Comparison of ENCODE assay signal across 8 cellular contexts in genomic region chr10:98445200-98445812, GRCh38. TPM values are rescaled to one million over a fixed set of nuclear protein-coding genes. Genes with fewer than 3 reads are reported as not detected.
A peak's percentile ranks its signal among the peaks of the same experiment; 100 is the strongest.
DNase-seq lines count a peak whose midpoint lies in the region; ATAC-seq and TF ChIP-seq lines count a peak whose summit lies in the region.

No MANE protein-coding gene starts in this region.

- peaks cover 39% of the 10 kb centered on the region for H3K36me3 Mint-ChIP-seq in activated CD4-positive, alpha-beta T cell treated with anti-CD3 and anti-CD28 coated beads for 36 hours (ENCODE audit: low read depth)
- H3K36me3 Mint-ChIP-seq in activated CD8-positive, alpha-beta T cell treated with anti-CD3 and anti-CD28 coated beads for 36 hours (ENCODE audit: low read depth) = peaks cover 33% of the 10 kb centered on the region
- H3K36me3 Mint-ChIP-seq in glutamatergic neuron (ENCODE audit: unreplicated experiment) = no peaks in the 10 kb centered on the region

- no peaks in the 10 kb centered on the region for H3K27me3 Mint-ChIP-seq in activated CD4-positive, alpha-beta T cell treated with anti-CD3 and anti-CD28 coated beads for 36 hours
- no peaks in the 10 kb centered on the region for H3K27me3 Mint-ChIP-seq in activated CD8-positive, alpha-beta T cell treated with anti-CD3 and anti-CD28 coated beads for 36 hours
- peaks cover 2% of the 10 kb centered on the region for H3K27me3 Mint-ChIP-seq in glutamatergic neuron (ENCODE audit: unreplicated experiment)
- H3K27me3 Mint-ChIP-seq in stimulated activated naive CD8-positive, alpha-beta T cell treated with anti-CD3 and anti-CD28 coated beads, Interleukin-15, amount 100 ng/mL, for 72 hours = no peaks in the 10 kb centered on the region

- DNase-seq in activated CD4-positive, alpha-beta T cell treated with anti-CD3 and anti-CD28 coated beads for 36 hours = no peak
- no peak for DNase-seq in activated CD4-positive, alpha-beta T cell treated with anti-CD3 and anti-CD28 coated beads, Interleukin-2, amount 50 U/mL, for 4 hours
- DNase-seq in activated CD8-positive, alpha-beta T cell treated with anti-CD3 and anti-CD28 coated beads for 36 hours = no peak
- no peak for DNase-seq in glutamatergic neuron
- DNase-seq in stimulated activated naive CD8-positive, alpha-beta T cell treated with anti-CD3 and anti-CD28 coated beads, Interleukin-15, amount 100 ng/mL, for 72 hours = no peak
- no peak for DNase-seq in NCI-H510A treated with DMSO at 0.1 percent for 48 hours (lab: John Stamatoyannopoulos, UW)

- CTCF ChIA-PET in activated CD4-positive, alpha-beta T cell treated with anti-CD3 and anti-CD28 coated beads for 36 hours (lab: Charles Lee) = interaction anchor here (0.6 to 2.1 kb wide), 2 partner anchors 20 to 525 kb away, joined by 3 to 7 read pairs; no protein-coding TSS in a partner anchor
- CTCF ChIA-PET in activated CD8-positive, alpha-beta T cell treated with anti-CD3 and anti-CD28 coated beads for 36 hours (lab: Charles Lee) = interaction anchor here (1.0 to 4.0 kb wide), 3 partner anchors 20 to 23 kb away, joined by 3 to 15 read pairs (median 6); no protein-coding TSS in a partner anchor

- intact Hi-C loops in activated CD4-positive, alpha-beta T cell treated with anti-CD3 and anti-CD28 coated beads for 36 hours (cut with DNase I, micrococcal nuclease) = loop anchor here in 1 of 2 experiments (5.0 to 10.0 kb wide), 2 partner anchors 987 to 1179 kb away; partner anchors contain the start of genes GOT1 and SLC25A28
- intact Hi-C loops in activated CD8-positive, alpha-beta T cell treated with anti-CD3 and anti-CD28 coated beads for 36 hours (cut with micrococcal nuclease) = no loop called here

- no peak for TF ChIP-seq CTCF in activated CD8-positive, alpha-beta T cell treated with anti-CD3 and anti-CD28 coated beads for 36 hours (IDR thresholded peaks at IDR 0.05)
- TF ChIP-seq CTCF in glutamatergic neuron (IDR thresholded peaks at IDR 0.05; ENCODE audit: partially characterized antibody, unreplicated experiment) = no peak

- POLR2A ChIA-PET in activated CD4-positive, alpha-beta T cell treated with anti-CD3 and anti-CD28 coated beads for 36 hours (lab: Charles Lee) = no interaction called here
- POLR2A ChIA-PET in activated CD8-positive, alpha-beta T cell treated with anti-CD3 and anti-CD28 coated beads for 36 hours (lab: Charles Lee) = interaction anchor here (1.6 to 1.7 kb wide), 2 partner anchors 10 to 31 kb away, joined by 5 to 8 read pairs; partner anchors contain the start of gene PYROXD2

- H3K9me3 Mint-ChIP-seq in activated CD4-positive, alpha-beta T cell treated with anti-CD3 and anti-CD28 coated beads for 36 hours (ENCODE audit: low read depth) = no peaks in the 10 kb centered on the region
- H3K9me3 Mint-ChIP-seq in activated CD8-positive, alpha-beta T cell treated with anti-CD3 and anti-CD28 coated beads for 36 hours = no peaks in the 10 kb centered on the region
- peaks cover 8% of the 10 kb centered on the region for H3K9me3 Mint-ChIP-seq in glutamatergic neuron (ENCODE audit: unreplicated experiment)
- H3K9me3 Mint-ChIP-seq in stimulated activated naive CD8-positive, alpha-beta T cell treated with anti-CD3 and anti-CD28 coated beads, Interleukin-15, amount 100 ng/mL, for 72 hours = no peaks in the 10 kb centered on the region

- H3K27ac Mint-ChIP-seq in activated CD4-positive, alpha-beta T cell treated with anti-CD3 and anti-CD28 coated beads for 36 hours = peak overlapping the region; percentile 88
- peak overlapping the region; percentile 91 for H3K27ac Mint-ChIP-seq in activated CD8-positive, alpha-beta T cell treated with anti-CD3 and anti-CD28 coated beads for 36 hours
- H3K27ac Mint-ChIP-seq in glutamatergic neuron (ENCODE audit: unreplicated experiment) = no peak overlapping the region
- H3K27ac Mint-ChIP-seq in stimulated activated naive CD8-positive, alpha-beta T cell treated with anti-CD3 and anti-CD28 coated beads, Interleukin-15, amount 100 ng/mL, for 72 hours = peak overlapping the region; percentile 90

- peak overlapping the region; percentile 93 for H3K4me3 Mint-ChIP-seq in activated CD4-positive, alpha-beta T cell treated with anti-CD3 and anti-CD28 coated beads for 36 hours
- H3K4me3 Mint-ChIP-seq in activated CD8-positive, alpha-beta T cell treated with anti-CD3 and anti-CD28 coated beads for 36 hours = peak overlapping the region; percentile 94
- peak overlapping the region; percentile 75 for H3K4me3 Mint-ChIP-seq in glutamatergic neuron (ENCODE audit: unreplicated experiment)
- peak overlapping the region; percentile 95 to 98 for H3K4me3 Mint-ChIP-seq in stimulated activated naive CD8-positive, alpha-beta T cell treated with anti-CD3 and anti-CD28 coated beads, Interleukin-15, amount 100 ng/mL, for 72 hours

- ATAC-seq in activated CD4-positive, alpha-beta T cell treated with anti-CD3 and anti-CD28 coated beads for 36 hours = no peak
- ATAC-seq in activated CD8-positive, alpha-beta T cell treated with anti-CD3 and anti-CD28 coated beads for 36 hours = no peak
- ATAC-seq in stimulated activated naive CD8-positive, alpha-beta T cell treated with anti-CD3 and anti-CD28 coated beads, Interleukin-15, amount 100 ng/mL, for 72 hours = no peak
- ATAC-seq in HG02970 (IDR thresholded peaks at IDR 0.05; ENCODE audit: low FRiP score, unreplicated experiment) (no peak), HG03432 (IDR thresholded peaks at IDR 0.05; ENCODE audit: unreplicated experiment) (no peak)

- peaks cover 47% of the 10 kb centered on the region for H3K4me1 Mint-ChIP-seq in activated CD4-positive, alpha-beta T cell treated with anti-CD3 and anti-CD28 coated beads for 36 hours
- H3K4me1 Mint-ChIP-seq in activated CD8-positive, alpha-beta T cell treated with anti-CD3 and anti-CD28 coated beads for 36 hours (ENCODE audit: low read depth) = peaks cover 32% of the 10 kb centered on the region
- H3K4me1 Mint-ChIP-seq in glutamatergic neuron (ENCODE audit: low read depth, unreplicated experiment) = peaks cover 15% of the 10 kb centered on the region
- H3K4me1 Mint-ChIP-seq in stimulated activated naive CD8-positive, alpha-beta T cell treated with anti-CD3 and anti-CD28 coated beads, Interleukin-15, amount 100 ng/mL, for 72 hours = peaks cover 52% of the 10 kb centered on the region

RNA-seq across cellular contexts. Expression of gene HPS1, which starts 1.4 kb away (rescaled TPM):
- 10 to 100 TPM; 51.9 to 53.2 TPM for total RNA-seq in activated CD4-positive, alpha-beta T cell treated with anti-CD3 and anti-CD28 coated beads for 36 hours
- total RNA-seq in activated CD8-positive, alpha-beta T cell treated with anti-CD3 and anti-CD28 coated beads for 36 hours = 10 to 100 TPM; 51.9 to 52.1 TPM
- 34.4 TPM for total RNA-seq in glutamatergic neuron (ENCODE audit: unreplicated experiment)

RNA-seq across cellular contexts. Expression of gene PYROXD2, which starts 30.3 kb away (rescaled TPM):
- total RNA-seq in activated CD4-positive, alpha-beta T cell treated with anti-CD3 and anti-CD28 coated beads for 36 hours = 1 to 10 TPM; 4.1 to 4.4 TPM
- total RNA-seq in activated CD8-positive, alpha-beta T cell treated with anti-CD3 and anti-CD28 coated beads for 36 hours = 1 to 10 TPM; 5.3 to 6.2 TPM
- total RNA-seq in glutamatergic neuron (ENCODE audit: unreplicated experiment) = 5.5 TPM
